Comparison of ENCODE assay signal across 1 cellular context in genomic region chr12:79939728-79940306, GRCh38.
TF ChIP-seq lines count a peak whose summit lies in the region.

No MANE protein-coding gene starts in this region.

TF ChIP-seq in K562, 482 proteins besides CTCF, POLR2A, EP300 and RAD21 (continued from another document):
- TF ChIP-seq ID3 (CRISPR knock-in tag; IDR thresholded peaks at IDR 0.05): no peak
- no peak for TF ChIP-seq ID3 (tag; IDR thresholded peaks at IDR 0.05)
- no peak for TF ChIP-seq GABPB1 (CRISPR knock-in tag; IDR thresholded peaks at IDR 0.05)
- TF ChIP-seq KDM2B (CRISPR knock-in tag; IDR thresholded peaks at IDR 0.05): no peak
- no peak for TF ChIP-seq ZHX1 (conservative IDR thresholded peaks at IDR 0.05; ENCODE audit: low read length)
- no peak for TF ChIP-seq ZNF75A (CRISPR knock-in tag; IDR thresholded peaks at IDR 0.05)
- TF ChIP-seq KDM4B (IDR thresholded peaks at IDR 0.05; ENCODE audit: borderline replicate concordance in 2 of 2, low read depth in 1 of 2): no peak
- no peak for TF ChIP-seq SMAD1 (IDR thresholded peaks at IDR 0.05; ENCODE audit: low read depth, low read length, partially characterized antibody)
- TF ChIP-seq ZNF146 (CRISPR knock-in tag; IDR thresholded peaks at IDR 0.05; ENCODE audit: unreplicated experiment): no peak
- TF ChIP-seq WHSC1 (IDR thresholded peaks at IDR 0.05; ENCODE audit: low read length): no peak
- TF ChIP-seq ZBTB5 (IDR thresholded peaks at IDR 0.05): no peak
- peak; percentile 93 for TF ChIP-seq MAFF (IDR thresholded peaks at IDR 0.05; ENCODE audit: low read length)
- no peak for TF ChIP-seq E2F3 (CRISPR knock-in tag; IDR thresholded peaks at IDR 0.05)
- no peak for TF ChIP-seq ZNF121 (CRISPR knock-in tag; conservative IDR thresholded peaks at IDR 0.05)
